In the genomic region with DNA sequence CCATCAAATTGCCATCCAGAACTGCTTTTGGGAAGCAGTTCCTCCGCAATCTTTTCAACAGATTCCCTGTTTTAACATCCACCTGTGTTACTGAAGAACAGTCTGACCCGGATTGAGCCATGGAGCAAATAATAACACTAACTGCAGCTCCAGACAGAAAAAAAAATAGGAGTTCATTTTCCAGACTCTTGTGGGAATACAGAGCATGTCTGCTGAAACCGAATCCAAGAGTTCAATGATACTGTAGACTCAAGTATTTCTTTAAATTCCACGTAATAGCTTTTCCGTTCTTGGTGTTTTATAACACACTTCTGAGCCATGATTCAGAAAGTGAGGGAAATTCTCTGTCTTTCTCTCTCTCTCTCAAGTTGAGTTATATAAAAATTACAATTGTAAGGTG, we compare ENCODE assay signal across 1 cellular context.
TF ChIP-seq lines count a peak whose summit lies in the region.

No MANE protein-coding gene starts in this region.

TF ChIP-seq in IMR-90, 13 proteins besides CTCF, POLR2A, EP300 and RAD21:
- TF ChIP-seq MAZ (IDR thresholded peaks at IDR 0.05; ENCODE audit: borderline replicate concordance, low read depth, low read length), result no peak
- no peak for TF ChIP-seq BHLHE40 (IDR thresholded peaks at IDR 0.05; ENCODE audit: low read depth, low read length)
- no peak for TF ChIP-seq USF2 (IDR thresholded peaks at IDR 0.05; ENCODE audit: low read depth, low read length)
- TF ChIP-seq NFE2L2 (IDR thresholded peaks at IDR 0.05; ENCODE audit: low read depth, low read length), result no peak
- no peak for TF ChIP-seq CEBPB (IDR thresholded peaks at IDR 0.05; ENCODE audit: low read depth, low read length)
- TF ChIP-seq FOS (IDR thresholded peaks at IDR 0.05; ENCODE audit: low read depth, low read length), result no peak
- no peak for TF ChIP-seq MAFK (IDR thresholded peaks at IDR 0.05; ENCODE audit: low read depth, low read length)
- TF ChIP-seq, protein P1, sequence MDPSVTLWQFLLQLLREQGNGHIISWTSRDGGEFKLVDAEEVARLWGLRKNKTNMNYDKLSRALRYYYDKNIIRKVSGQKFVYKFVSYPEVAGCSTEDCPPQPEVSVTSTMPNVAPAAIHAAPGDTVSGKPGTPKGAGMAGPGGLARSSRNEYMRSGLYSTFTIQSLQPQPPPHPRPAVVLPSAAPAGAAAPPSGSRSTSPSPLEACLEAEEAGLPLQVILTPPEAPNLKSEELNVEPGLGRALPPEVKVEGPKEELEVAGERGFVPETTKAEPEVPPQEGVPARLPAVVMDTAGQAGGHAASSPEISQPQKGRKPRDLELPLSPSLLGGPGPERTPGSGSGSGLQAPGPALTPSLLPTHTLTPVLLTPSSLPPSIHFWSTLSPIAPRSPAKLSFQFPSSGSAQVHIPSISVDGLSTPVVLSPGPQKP (IDR thresholded peaks at IDR 0.05; ENCODE audit: borderline replicate concordance, low read depth, low read length), result no peak
- TF ChIP-seq SMC3 (IDR thresholded peaks at IDR 0.05; ENCODE audit: low read depth, low read length), result no peak
- TF ChIP-seq MXI1 (IDR thresholded peaks at IDR 0.05; ENCODE audit: borderline replicate concordance, low read depth, low read length), result no peak
- TF ChIP-seq RFX5 (IDR thresholded peaks at IDR 0.05; ENCODE audit: low read depth, low read length), result no peak
- TF ChIP-seq RCOR1 (IDR thresholded peaks at IDR 0.05; ENCODE audit: insufficient replicate concordance, low read length), result no peak
- TF ChIP-seq CHD1 (IDR thresholded peaks at IDR 0.05; ENCODE audit: low read depth, low read length), result no peak
TF ChIP-seq in IMR-90: peak in this region for 0.
